Comparison of ENCODE assay signal across 29 cellular contexts in genomic region chr10:18351426-18351825, GRCh38.
"Had no signal": no experiment of that assay in that cellular context is flagged by ENCODE, and none has a peak within 500 bp of the region (broad histone marks: within the 10 kb centered on the region; RNA-seq: fewer than 3 reads in every experiment).

No MANE protein-coding gene starts in this region.

- H3K4me1 ChIP-seq: adrenal gland, ascending aorta, lower lobe of right lung, parathyroid adenoma, stomach, thyroid gland, upper lobe of left lung, vagina had no signal

- H3K9ac ChIP-seq: parathyroid adenoma had no signal

- H3K36me3 ChIP-seq: adrenal gland, ascending aorta, lower lobe of right lung, right atrium auricular region, stomach, thyroid gland, upper lobe of left lung, vagina had no signal

- H3K27me3 ChIP-seq: adrenal gland, ascending aorta, right atrium auricular region, stomach, thyroid gland, upper lobe of left lung, vagina had no signal

- H3K4me3 ChIP-seq: adrenal gland, ascending aorta, lower lobe of right lung, right atrium auricular region, smooth muscle cell, stomach, thyroid gland, upper lobe of left lung, vagina had no signal

- ATAC-seq: esophagus mucosa; left lobe of liver; lower lobe of right lung; naive thymus-derived CD8-positive, alpha-beta T cell; stimulated activated memory B cell treated with anti-CD40 and anti-IgM and Interleukin-4, amounts not matched to agents 10 μg/mL and 1 μg/mL and 100 μg/mL, for 72 hours; WTC11 had no signal

- H3K27ac ChIP-seq: adrenal gland, ascending aorta, lower lobe of right lung, parathyroid adenoma, stomach, thyroid gland, upper lobe of left lung, vagina had no signal

- H3K9me3 ChIP-seq: adrenal gland, ascending aorta, lower lobe of right lung, right atrium auricular region, stomach, thyroid gland, upper lobe of left lung, vagina had no signal

- DNase-seq: activated CD4-positive, alpha-beta T cell treated with anti-CD3 and anti-CD28 coated beads, Interleukin-2, amount 50 U/mL, for 4 hours; activated effector memory CD4-positive, alpha-beta T cell treated with Interleukin-2 at 50 U/mL for 16 hours; activated naive CD4-positive, alpha-beta T cell treated with anti-CD3 and anti-CD28 coated beads for 36 hours; activated naive CD8-positive, alpha-beta T cell treated with anti-CD3 and anti-CD28 coated beads for 36 hours; activated T-cell treated with anti-CD3 and anti-CD28 coated beads for 4 hours; adrenal gland; caudate nucleus; endodermal cell; foreskin fibroblast; head of caudate nucleus; lower lobe of right lung; mesenchymal stem cell; naive thymus-derived CD8-positive, alpha-beta T cell; occipital lobe; stimulated activated CD4-positive, alpha-beta T cell treated with anti-CD3 and anti-CD28 coated beads, Interleukin-1b, Interleukin-23, amount 100 ng/mL, for 48 hours; stimulated activated CD4-positive, alpha-beta T cell treated with anti-CD3 and anti-CD28 coated beads, Interleukin-4, amount 100 ng/mL, for 4 hours; stimulated activated CD8-positive, alpha-beta memory T cell treated with anti-CD3 and anti-CD28 coated beads, Interleukin-4, amount 100 ng/mL, for 48 hours; stomach; thyroid gland; upper lobe of left lung had no signal
